ENCODE assay signal across 22 cellular contexts in the genomic region with DNA sequence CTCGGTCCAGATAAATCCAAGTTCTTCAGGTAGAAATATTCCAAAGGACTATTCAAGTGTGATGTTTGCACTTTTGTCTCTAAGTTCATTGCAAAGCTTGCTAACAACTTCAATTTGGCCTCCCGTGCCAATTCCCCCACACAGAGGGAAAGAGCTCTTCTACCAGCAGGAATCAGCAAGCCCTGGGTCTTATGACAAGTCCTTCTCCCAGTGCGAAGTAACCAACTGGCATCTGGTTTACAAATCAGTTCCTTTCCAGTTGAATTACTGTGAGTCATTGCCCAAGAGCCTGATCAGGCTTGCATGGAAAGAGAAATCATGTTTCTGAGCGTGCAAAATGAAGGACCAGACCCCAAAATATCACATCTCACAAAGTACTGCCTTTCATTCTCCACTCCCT.
A peak's percentile ranks its signal among the peaks of the same experiment; 100 is the strongest.
DNase-seq lines count a peak whose midpoint lies in the region; ATAC-seq and TF ChIP-seq lines count a peak whose summit lies in the region.
"Had no signal": no experiment of that assay in that cellular context is flagged by ENCODE, and none has a peak within 500 bp of the region (broad histone marks: within the 10 kb centered on the region; RNA-seq: fewer than 3 reads in every experiment).

No MANE protein-coding gene starts in this region.

- no peak overlapping the region for H3K4me3 Mint-ChIP-seq in activated CD4-positive, alpha-beta T cell treated with anti-CD3 and anti-CD28 coated beads, Interleukin-2, amount 10 ng/mL, durations not matched to agents 24 days and 14 days
- H3K4me3 Mint-ChIP-seq: activated CD4-positive, alpha-beta T cell treated with anti-CD3 and anti-CD28 coated beads, Interleukin-2, amount 10 ng/mL, durations not matched to agents 7 days and 5 days; CD8-positive, alpha-beta memory T cell; neural progenitor cell had no signal

- no peaks in the 10 kb centered on the region for H3K9me3 Mint-ChIP-seq in activated CD4-positive, alpha-beta T cell treated with anti-CD3 and anti-CD28 coated beads, Interleukin-2, amount 10 ng/mL, durations not matched to agents 24 days and 14 days
- H3K9me3 Mint-ChIP-seq: activated CD4-positive, alpha-beta T cell treated with anti-CD3 and anti-CD28 coated beads, Interleukin-2, amount 10 ng/mL, durations not matched to agents 7 days and 5 days; CD8-positive, alpha-beta memory T cell; neural progenitor cell had no signal

- ATAC-seq in lower lobe of right lung (peak; percentile 72 to 77), HG02938 (IDR thresholded peaks at IDR 0.05; ENCODE audit: unreplicated experiment) (no peak)

- H3K4me1 ChIP-seq in lower lobe of right lung, result no peaks in the 10 kb centered on the region
- H3K4me1 ChIP-seq: HAP-1, neural progenitor cell, Peyer's patch, transverse colon had no signal

- no peaks in the 10 kb centered on the region for H3K9me3 ChIP-seq in lower lobe of right lung
- H3K9me3 ChIP-seq: HAP-1, Peyer's patch, transverse colon had no signal

- H3K27me3 Mint-ChIP-seq in activated CD4-positive, alpha-beta T cell treated with anti-CD3 and anti-CD28 coated beads, Interleukin-2, amount 10 ng/mL, durations not matched to agents 24 days and 14 days, result peaks cover 17% of the 10 kb centered on the region

- no peaks in the 10 kb centered on the region for H3K36me3 Mint-ChIP-seq in activated CD4-positive, alpha-beta T cell treated with anti-CD3 and anti-CD28 coated beads, Interleukin-2, amount 10 ng/mL, durations not matched to agents 24 days and 14 days (ENCODE audit: low read depth)
- H3K36me3 Mint-ChIP-seq: CD8-positive, alpha-beta memory T cell; neural progenitor cell had no signal

- intact Hi-C loops in lower lobe of right lung (cut with DNase I), result no loop called here
- intact Hi-C loops in activated CD4-positive, alpha-beta T cell treated with anti-CD3 and anti-CD28 coated beads, Interleukin-2, amount 10 ng/mL, durations not matched to agents 24 days and 14 days (cut with micrococcal nuclease), result no loop called here

- no peak overlapping the region for H3K4me3 ChIP-seq in choroid plexus epithelial cell (ENCODE audit: low read depth, low read length)
- no peak overlapping the region for H3K4me3 ChIP-seq in lower lobe of right lung
- H3K4me3 ChIP-seq: HAP-1, neural progenitor cell, Peyer's patch, transverse colon had no signal

- H3K36me3 ChIP-seq in lower lobe of right lung, result no peaks in the 10 kb centered on the region
- H3K36me3 ChIP-seq: HAP-1, neural progenitor cell, Peyer's patch, transverse colon had no signal

- no peak overlapping the region for H3K27ac ChIP-seq in lower lobe of right lung
- H3K27ac ChIP-seq: neural progenitor cell, Peyer's patch, transverse colon had no signal

- DNase-seq in Ammon's horn (ENCODE audit: low spot score) (peak; percentile 5), NCI-H446 (lab: John Stamatoyannopoulos, UW) (peak; percentile 70 to 88), choroid plexus epithelial cell (ENCODE audit: low read depth) (peak; percentile 2), lower lobe of right lung (no peak), NCI-H187 (lab: John Stamatoyannopoulos, UW) (no peak), middle frontal gyrus (ENCODE audit: extremely low spot score, low spot score) (no peak)
- DNase-seq in activated CD4-positive, alpha-beta T cell treated with anti-CD3 and anti-CD28 coated beads, Interleukin-2, amount 10 ng/mL, durations not matched to agents 24 days and 14 days, result no peak
- DNase-seq: activated CD4-positive, alpha-beta T cell treated with anti-CD3 and anti-CD28 coated beads, Interleukin-2, amount 10 ng/mL, durations not matched to agents 7 days and 5 days; activated CD8-positive, alpha-beta memory T cell treated with anti-CD3 and anti-CD28 coated beads, Interleukin-2, amount 50 U/mL, for 4 hours; activated gamma-delta T cell treated with Interleukin-2 at 50 U/mL for 16 hours; amygdala; CD8-positive, alpha-beta memory T cell; effector CD8-positive, alpha-beta T cell; EL; hippocampal formation; midbrain; NCI-H82; Peyer's patch; transverse colon had no signal

- H3K27me3 ChIP-seq in lower lobe of right lung (ENCODE audit: low read depth), result no peaks in the 10 kb centered on the region
- H3K27me3 ChIP-seq: neural progenitor cell, Peyer's patch, transverse colon had no signal

- no peaks in the 10 kb centered on the region for H3K4me1 Mint-ChIP-seq in activated CD4-positive, alpha-beta T cell treated with anti-CD3 and anti-CD28 coated beads, Interleukin-2, amount 10 ng/mL, durations not matched to agents 24 days and 14 days
- H3K4me1 Mint-ChIP-seq: activated CD4-positive, alpha-beta T cell treated with anti-CD3 and anti-CD28 coated beads, Interleukin-2, amount 10 ng/mL, durations not matched to agents 7 days and 5 days; CD8-positive, alpha-beta memory T cell had no signal

- TF ChIP-seq CTCF in choroid plexus epithelial cell (conservative IDR thresholded peaks at IDR 0.05; ENCODE audit: low read depth, low read length) (no peak), lower lobe of right lung (IDR thresholded peaks at IDR 0.05) (no peak)

- no peak overlapping the region for H3K27ac Mint-ChIP-seq in activated CD4-positive, alpha-beta T cell treated with anti-CD3 and anti-CD28 coated beads, Interleukin-2, amount 10 ng/mL, durations not matched to agents 24 days and 14 days
- H3K27ac Mint-ChIP-seq: activated CD4-positive, alpha-beta T cell treated with anti-CD3 and anti-CD28 coated beads, Interleukin-2, amount 10 ng/mL, durations not matched to agents 7 days and 5 days; CD8-positive, alpha-beta memory T cell; neural progenitor cell had no signal

Comparison
In these comparisons a context has a peak if more than half of its experiments do, and no peak if none do; other contexts are left out.
1. DNase-seq: peak in Ammon's horn (single experiment), NCI-H446 (2 of 2) and choroid plexus epithelial cell (single experiment); none in lower lobe of right lung (single experiment), NCI-H187 (0 of 2), middle frontal gyrus (single experiment) and activated CD4-positive, alpha-beta T cell treated with anti-CD3 and anti-CD28 coated beads, Interleukin-2, amount 10 ng/mL, durations not matched to agents 24 days and 14 days (single experiment).